ENCODE assay signal across 2 cellular contexts in genomic region chr3:15572138-15572537, GRCh38.
A peak's percentile ranks its signal among the peaks of the same experiment; 100 is the strongest.
TF ChIP-seq lines count a peak whose summit lies in the region.

No MANE protein-coding gene starts in this region.

TF ChIP-seq in liver, 16 proteins besides CTCF, POLR2A, EP300 and RAD21:
- TF ChIP-seq TAF1 (conservative IDR thresholded peaks at IDR 0.05) (no peak), YY1 (IDR thresholded peaks at IDR 0.05) (peak; percentile 89), MAX (IDR thresholded peaks at IDR 0.05) (no peak), ZBTB33 (IDR thresholded peaks at IDR 0.05) (peak; percentile 13), RXRA (IDR thresholded peaks at IDR 0.05) (peak; percentile 20 to 54), HNF4A (conservative IDR thresholded peaks at IDR 0.05) (peak; percentile 25 to 42)

TF ChIP-seq in HepG2, 621 proteins besides CTCF, POLR2A, EP300 and RAD21:
- TF ChIP-seq ZFP36L1 (CRISPR knock-in tag; IDR thresholded peaks at IDR 0.05) (no peak), RBM22 (optimal IDR thresholded peaks at IDR 0.05; ENCODE audit: low read length) (no peak), ZNF562 (CRISPR knock-in tag; IDR thresholded peaks at IDR 0.05; ENCODE audit: borderline replicate concordance) (no peak), ZFY (CRISPR knock-in tag; IDR thresholded peaks at IDR 0.05) (no peak), ZBTB25 (CRISPR knock-in tag; IDR thresholded peaks at IDR 0.05) (no peak), LRRFIP1 (CRISPR knock-in tag; conservative IDR thresholded peaks at IDR 0.05) (no peak), ZNF781 (CRISPR knock-in tag; IDR thresholded peaks at IDR 0.05; ENCODE audit: borderline replicate concordance, not compliant biosample characterization) (no peak), SCMH1 (CRISPR knock-in tag; IDR thresholded peaks at IDR 0.05; ENCODE audit: borderline replicate concordance) (no peak), MAF1 (CRISPR knock-in tag; IDR thresholded peaks at IDR 0.05; ENCODE audit: borderline replicate concordance) (no peak), ZFP90 (CRISPR knock-in tag; IDR thresholded peaks at IDR 0.05; ENCODE audit: borderline replicate concordance) (no peak), BRCA1 (CRISPR knock-in tag; IDR thresholded peaks at IDR 0.05) (no peak), ZNF513 (CRISPR knock-in tag; conservative IDR thresholded peaks at IDR 0.05) (no peak), DMTF1 (CRISPR knock-in tag; IDR thresholded peaks at IDR 0.05) (no peak), ZNF713 (CRISPR knock-in tag; IDR thresholded peaks at IDR 0.05) (no peak), SETDB1 (CRISPR knock-in tag; IDR thresholded peaks at IDR 0.05; ENCODE audit: borderline replicate concordance) (no peak), HIVEP1 (CRISPR knock-in tag; IDR thresholded peaks at IDR 0.05) (no peak), ZNF24 (IDR thresholded peaks at IDR 0.05) (no peak), KDM5A (IDR thresholded peaks at IDR 0.05; ENCODE audit: borderline replicate concordance, low read length) (no peak), ZNF335 (CRISPR knock-in tag; IDR thresholded peaks at IDR 0.05) (no peak)
